ENCODE assay signal across 20 cellular contexts in the genomic region with DNA sequence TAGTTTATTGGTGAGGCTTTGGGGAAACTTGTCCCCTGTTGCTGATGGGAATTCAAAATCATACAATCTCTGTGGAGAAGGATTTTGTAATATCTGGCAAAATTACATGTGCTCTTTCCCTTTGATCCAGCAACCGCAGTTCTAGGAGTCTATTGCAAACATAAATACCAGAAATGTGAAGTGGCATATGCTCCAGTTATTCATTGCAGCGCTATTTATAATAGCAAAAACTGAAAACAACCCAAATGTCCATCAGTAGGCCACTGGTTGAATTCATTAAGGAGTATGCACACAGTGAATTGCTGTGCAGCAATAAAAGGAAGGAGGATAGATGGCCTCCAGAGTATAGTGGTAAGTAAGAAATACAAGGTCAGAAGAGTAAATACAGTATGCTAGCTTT.
A peak's percentile ranks its signal among the peaks of the same experiment; 100 is the strongest.
DNase-seq lines count a peak whose midpoint lies in the region; ATAC-seq and TF ChIP-seq lines count a peak whose summit lies in the region.
"Had no signal": no experiment of that assay in that cellular context is flagged by ENCODE, and none has a peak within 500 bp of the region (broad histone marks: within the 10 kb centered on the region; RNA-seq: fewer than 3 reads in every experiment).

No MANE protein-coding gene starts in this region.

- peak; percentile 20 for DNase-seq in ELR (ENCODE audit: low read depth)
- DNase-seq in RPMI7951 (ENCODE audit: low read depth), result peak; percentile 37
- peak; percentile 74 for DNase-seq in fibroblast of the conjunctiva (ENCODE audit: low read depth)
- peak; percentile 86 for DNase-seq in stromal cell of bone marrow (ENCODE audit: low read depth)
- no peak for DNase-seq in Caco-2
- no peak for DNase-seq in MG63
- DNase-seq in activated naive CD8-positive, alpha-beta T cell treated with anti-CD3 and anti-CD28 coated beads, Interleukin-2, amount 50 U/mL, for 24 hours, result no peak
- DNase-seq: activated CD4-positive, alpha-beta T cell treated with anti-CD3 and anti-CD28 coated beads for 48 hours; activated effector memory CD4-positive, alpha-beta T cell treated with Interleukin-2 at 50 U/mL for 16 hours; amniotic stem cell; caudate nucleus; H7; MV-4-11; NCI-H1694 treated with DMSO at 0.1 percent for 48 hours; NCI-H510A; SW 1271; trophoblast cell had no signal

- CTCF ChIA-PET in Caco-2 (lab: Charles Lee), result no interaction called here

- H3K27me3 ChIP-seq in Caco-2 (replicated peaks; ENCODE audit: control insufficient read depth, insufficient read depth, low read length) (no peaks in the 10 kb centered on the region), MG63 (no peaks in the 10 kb centered on the region)

- H3K9me3 Mint-ChIP-seq in Caco-2 (ENCODE audit: unreplicated experiment), result no peaks in the 10 kb centered on the region
- H3K9me3 Mint-ChIP-seq in activated naive CD8-positive, alpha-beta T cell treated with anti-CD3 and anti-CD28 coated beads, Interleukin-2, amount 50 U/mL, for 24 hours, result no peaks in the 10 kb centered on the region
- H3K9me3 Mint-ChIP-seq: IgD-negative memory B cell; stimulated activated naive CD8-positive, alpha-beta T cell treated with anti-CD3 and anti-CD28 coated beads, Interleukin-15, Interleukin-2, amounts not matched to agents 100 ng/mL and 50 ng/mL, for 24 hours had no signal

- H3K36me3 Mint-ChIP-seq in Caco-2 (ENCODE audit: insufficient read depth, unreplicated experiment), result no peaks in the 10 kb centered on the region
- H3K36me3 Mint-ChIP-seq in activated naive CD8-positive, alpha-beta T cell treated with anti-CD3 and anti-CD28 coated beads, Interleukin-2, amount 50 U/mL, for 24 hours (ENCODE audit: low read depth), result no peaks in the 10 kb centered on the region
- H3K36me3 Mint-ChIP-seq: IgD-negative memory B cell had no signal

- no TSS peak for BruUV-seq in Caco-2 (replicated peaks; lab: Mats Ljungman, UMichigan)

- no peak overlapping the region for H3K27ac Mint-ChIP-seq in Caco-2 (ENCODE audit: unreplicated experiment)
- H3K27ac Mint-ChIP-seq in activated naive CD8-positive, alpha-beta T cell treated with anti-CD3 and anti-CD28 coated beads, Interleukin-2, amount 50 U/mL, for 24 hours, result no peak overlapping the region
- H3K27ac Mint-ChIP-seq: IgD-negative memory B cell; stimulated activated naive CD8-positive, alpha-beta T cell treated with anti-CD3 and anti-CD28 coated beads, Interleukin-15, Interleukin-2, amounts not matched to agents 100 ng/mL and 50 ng/mL, for 24 hours had no signal

- no peak for TF ChIP-seq CTCF in Caco-2 (IDR thresholded peaks at IDR 0.05; ENCODE audit: insufficient read depth in 1 of 2, low read depth in 1 of 2, low read length in 1 of 2, severe bottlenecking in 1 of 2, unreplicated experiment in 1 of 2)

- peaks cover 6% of the 10 kb centered on the region for H3K4me1 Mint-ChIP-seq in Caco-2 (ENCODE audit: low read depth, unreplicated experiment)
- H3K4me1 Mint-ChIP-seq in activated naive CD8-positive, alpha-beta T cell treated with anti-CD3 and anti-CD28 coated beads, Interleukin-2, amount 50 U/mL, for 24 hours, result peaks cover 7% of the 10 kb centered on the region

- H3K4me3 Mint-ChIP-seq in Caco-2 (ENCODE audit: unreplicated experiment), result no peak overlapping the region
- no peak overlapping the region for H3K4me3 Mint-ChIP-seq in activated naive CD8-positive, alpha-beta T cell treated with anti-CD3 and anti-CD28 coated beads, Interleukin-2, amount 50 U/mL, for 24 hours
- H3K4me3 Mint-ChIP-seq: IgD-negative memory B cell; stimulated activated naive CD8-positive, alpha-beta T cell treated with anti-CD3 and anti-CD28 coated beads, Interleukin-15, Interleukin-2, amounts not matched to agents 100 ng/mL and 50 ng/mL, for 24 hours had no signal

- no peaks in the 10 kb centered on the region for H3K27me3 Mint-ChIP-seq in Caco-2 (ENCODE audit: insufficient read depth, unreplicated experiment)
- H3K27me3 Mint-ChIP-seq in activated naive CD8-positive, alpha-beta T cell treated with anti-CD3 and anti-CD28 coated beads, Interleukin-2, amount 50 U/mL, for 24 hours, result peaks cover 24% of the 10 kb centered on the region

- H3K4me1 ChIP-seq in Caco-2, result no peaks in the 10 kb centered on the region

- POLR2A ChIA-PET in Caco-2 (lab: Charles Lee), result no interaction called here

- ATAC-seq in activated naive CD8-positive, alpha-beta T cell treated with anti-CD3 and anti-CD28 coated beads, Interleukin-2, amount 50 U/mL, for 24 hours, result no peak

- no peaks in the 10 kb centered on the region for H3K36me3 ChIP-seq in Caco-2 (ENCODE audit: control insufficient read depth, insufficient read depth, low read length)
- H3K36me3 ChIP-seq in MG63, result no peaks in the 10 kb centered on the region

- H3K4me3 ChIP-seq in Caco-2 (ENCODE audit: low read depth, low read length) (no peak overlapping the region), MG63 (no peak overlapping the region)
- H3K4me3 ChIP-seq: lung had no signal

- intact Hi-C loops in Caco-2 (cut with micrococcal nuclease; ENCODE audit: unreplicated experiment), result no loop called here

- H3K9me3 ChIP-seq in Caco-2 (no peaks in the 10 kb centered on the region), MG63 (no peaks in the 10 kb centered on the region)

Comparison
In these comparisons a context has a peak if more than half of its experiments do, and no peak if none do; other contexts are left out.
1. DNase-seq: peak in ELR (single experiment), RPMI7951 (single experiment), fibroblast of the conjunctiva (single experiment) and stromal cell of bone marrow (single experiment); none in Caco-2 (0 of 2), MG63 (single experiment) and activated naive CD8-positive, alpha-beta T cell treated with anti-CD3 and anti-CD28 coated beads, Interleukin-2, amount 50 U/mL, for 24 hours (single experiment).